In genomic region chr1:184110253-184111204, GRCh38 we compare ENCODE assay signal across 12 cellular contexts. TPM values are rescaled to one million over a fixed set of nuclear protein-coding genes. Genes with fewer than 3 reads are reported as not detected.
DNase-seq lines count a peak whose midpoint lies in the region; ATAC-seq and TF ChIP-seq lines count a peak whose summit lies in the region.
"Had no signal": no experiment of that assay in that cellular context is flagged by ENCODE, and none has a peak within 500 bp of the region (broad histone marks: within the 10 kb centered on the region; RNA-seq: fewer than 3 reads in every experiment).

No MANE protein-coding gene starts in this region.

- no peak overlapping the region for H3K4me3 ChIP-seq in HEK293 (ENCODE audit: low read depth, low read length)
- no peak overlapping the region for H3K4me3 ChIP-seq in astrocyte of the cerebellum (ENCODE audit: low read depth, low read length)
- H3K4me3 ChIP-seq in mesendoderm (ENCODE audit: low read length): no peak overlapping the region
- H3K4me3 ChIP-seq: MG63 had no signal

- H3K79me1 ChIP-seq in mesendoderm (ENCODE audit: low read length): no peaks in the 10 kb centered on the region

- CTCF ChIA-PET in HEK293 (lab: Yijun Ruan, JAX): no interaction called here

- no peak overlapping the region for H2BK15ac ChIP-seq in mesendoderm (replicated peaks; ENCODE audit: low read depth)

- H3K9me3 ChIP-seq in HEK293 (ENCODE audit: control insufficient read depth, insufficient read depth, low read depth, low read length): no peaks in the 10 kb centered on the region

- DNase-seq in DMS 273 (lab: John Stamatoyannopoulos, UW; ENCODE audit: unreplicated experiment) (peak; percentile 16), DMS 273 treated with DMSO at 0.1 percent for 48 hours (lab: John Stamatoyannopoulos, UW) (no peak), astrocyte of the cerebellum (ENCODE audit: low read depth) (no peak), mesendoderm (peak; percentile 17), DMS153 treated with DMSO at 0.1 percent for 48 hours (lab: John Stamatoyannopoulos, UW; ENCODE audit: unreplicated experiment) (no peak), inferior parietal cortex (ENCODE audit: extremely low spot score) (no peak), left lobe of liver (ENCODE audit: low spot score) (no peak)
- DNase-seq: 8988T, MG63, NCI-H510A had no signal

- in situ Hi-C loops in astrocyte of the cerebellum (cut with HindIII; ENCODE audit: low sequenced_read_pairs): no loop called here

- no peak overlapping the region for H2BK5ac ChIP-seq in mesendoderm (ENCODE audit: low read length)

- H3K27ac ChIP-seq in HEK293 (ENCODE audit: extremely low read depth, low read depth, low read length) (no peak overlapping the region), mesendoderm (ENCODE audit: low read depth, low read length) (no peak overlapping the region)
- H3K27ac ChIP-seq: epithelial cell of prostate had no signal

- H3K4me2 ChIP-seq in mesendoderm (ENCODE audit: low read length): no peak overlapping the region

- no peak overlapping the region for H3K9ac ChIP-seq in mesendoderm (ENCODE audit: low read length)

- no peak for ATAC-seq in left lobe of liver

- TF ChIP-seq CTCF in HEK293 (tag by site-specific recombination; IDR thresholded peaks at IDR 0.05) (no peak), astrocyte of the cerebellum (IDR thresholded peaks at IDR 0.05; ENCODE audit: low read depth, low read length, missing control alignments) (peak; percentile 23)

- WGBS in mesendoderm (ENCODE audit: extremely low coverage, insufficient coverage, low lambda C conversion rate): 100% methylated on average over 3 of the region's 11 CpGs

- H3K4ac ChIP-seq in mesendoderm (ENCODE audit: low read depth, low read length): no peak overlapping the region

- H3K79me2 ChIP-seq in mesendoderm (ENCODE audit: control insufficient read depth, insufficient read depth, low read length): no peaks in the 10 kb centered on the region

- H3K4me1 ChIP-seq in HEK293 (ENCODE audit: control insufficient read depth, insufficient read depth, low read length): no peaks in the 10 kb centered on the region
- no peaks in the 10 kb centered on the region for H3K4me1 ChIP-seq in mesendoderm (ENCODE audit: control insufficient read depth, low read depth, low read length)

- H2AK5ac ChIP-seq in mesendoderm (ENCODE audit: low read length): no peak overlapping the region

- H3K56ac ChIP-seq in mesendoderm (ENCODE audit: low read length): no peak overlapping the region

- H4K8ac ChIP-seq in mesendoderm (ENCODE audit: low read depth, low read length): no peak overlapping the region

- H3K27me3 ChIP-seq in mesendoderm (ENCODE audit: insufficient read depth, low read length, poor library complexity): no peaks in the 10 kb centered on the region
- H3K27me3 ChIP-seq: MG63 had no signal

- POLR2A ChIA-PET in HEK293 (lab: Yijun Ruan, JAX): no interaction called here

- H3K36me3 ChIP-seq in HEK293 (ENCODE audit: control insufficient read depth in 2 of 2, insufficient read depth in 1 of 2, low read length in 2 of 2) (no peaks in the 10 kb centered on the region), mesendoderm (ENCODE audit: control insufficient read depth, insufficient read depth, low read length) (no peaks in the 10 kb centered on the region)
- H3K36me3 ChIP-seq: MG63 had no signal

- no peak overlapping the region for H4K5ac ChIP-seq in mesendoderm (ENCODE audit: low read length)

- no peak overlapping the region for H3K18ac ChIP-seq in mesendoderm (ENCODE audit: low read length)

- no peak overlapping the region for H2BK120ac ChIP-seq in mesendoderm (ENCODE audit: low read depth, low read length)

- H3K23ac ChIP-seq in mesendoderm (ENCODE audit: low read length): no peak overlapping the region

TF ChIP-seq in HEK293, 187 proteins besides CTCF, POLR2A, EP300 and RAD21:
- TF ChIP-seq ZFHX2 (tag by site-specific recombination; conservative IDR thresholded peaks at IDR 0.05) (peak; percentile 81), GLI2 (tag by site-specific recombination; IDR thresholded peaks at IDR 0.05; ENCODE audit: borderline replicate concordance, low read depth) (no peak), EGR2 (tag by site-specific recombination; IDR thresholded peaks at IDR 0.05; ENCODE audit: low read depth) (peak; percentile 87), ZNF18 (tag by site-specific recombination; IDR thresholded peaks at IDR 0.05) (peak; percentile 17; the same call in 1 of the 2 replicates), ZNF274 (IDR thresholded peaks at IDR 0.05; ENCODE audit: low read length) (no peak), ZNF274 (tag by site-specific recombination; IDR thresholded peaks at IDR 0.05; ENCODE audit: borderline replicate concordance) (0 out of 2 replicates have a peak, but pooled peaks have one; percentile 14), ZNF148 (tag by site-specific recombination; IDR thresholded peaks at IDR 0.05; ENCODE audit: borderline replicate concordance) (no peak)

RNA-seq across cellular contexts. Expression of gene TSEN15, which starts 59.0 kb away (rescaled TPM):
- 41.5 TPM for polyA plus RNA-seq in mesendoderm (2013, experiment 1 of 2)
- 40.8 TPM for polyA plus RNA-seq in mesendoderm (2013, experiment 2 of 2)
- total RNA-seq in left lobe of liver: 10.7 TPM

Comparison
In these comparisons a context has a peak if more than half of its experiments do, and no peak if none do; other contexts are left out.
1. DNase-seq: peak in DMS 273 (single experiment) and mesendoderm (single experiment); none in DMS 273 treated with DMSO at 0.1 percent for 48 hours (single experiment), astrocyte of the cerebellum (single experiment), DMS153 treated with DMSO at 0.1 percent for 48 hours (single experiment), inferior parietal cortex (single experiment) and left lobe of liver (single experiment).